31 cellular contexts compared by ENCODE assay signal in the genomic region with DNA sequence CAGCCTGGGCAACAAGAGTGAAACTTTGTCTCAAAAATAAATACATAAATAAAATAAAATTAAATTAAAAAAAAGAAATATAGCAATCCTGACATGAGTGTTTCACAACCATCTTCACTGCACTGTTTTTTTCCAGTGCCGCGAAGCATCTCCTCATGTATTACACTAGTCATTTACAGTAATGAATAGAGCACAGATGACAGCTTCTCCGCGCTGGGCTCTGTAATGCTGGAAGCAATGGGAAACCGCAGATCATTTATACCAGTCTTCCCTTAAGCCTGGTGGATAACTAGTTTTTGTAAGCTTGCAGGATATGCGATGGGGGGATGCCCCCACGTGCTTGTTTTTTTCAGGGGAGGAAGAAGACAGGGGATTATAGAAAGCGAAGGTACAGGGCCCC.
"Had no signal": no experiment of that assay in that cellular context is flagged by ENCODE, and none has a peak within 500 bp of the region (broad histone marks: within the 10 kb centered on the region; RNA-seq: fewer than 3 reads in every experiment).

No MANE protein-coding gene starts in this region.

- H3K27me3 ChIP-seq: body of pancreas, colonic mucosa had no signal

- H3K27ac ChIP-seq: body of pancreas, colonic mucosa, gastrocnemius medialis, WERI-Rb-1 had no signal

- H3K27ac Mint-ChIP-seq: activated B cell treated with CpG ODN at 0.5 μM for 24 hours; activated CD8-positive, alpha-beta T cell treated with anti-CD3 and anti-CD28 coated beads for 36 hours; activated naive CD8-positive, alpha-beta T cell; activated T-helper 17 cell treated with anti-CD3 and anti-CD28 coated beads, Interleukin-2, amount 50 U/mL, for 72 hours; T-cell; T-helper 17 cell; T-helper 2 cell treated with Interferon-gamma antibody and Interleukin-4, amounts not matched to agents 5 μg/mL and 100 μg/mL, for 36 hours had no signal

- H3K4me3 ChIP-seq: body of pancreas, colonic mucosa, gastrocnemius medialis had no signal

- H3K9me3 Mint-ChIP-seq: activated B cell treated with CpG ODN at 0.5 μM for 24 hours; activated CD8-positive, alpha-beta T cell treated with anti-CD3 and anti-CD28 coated beads for 36 hours; activated T-cell treated with anti-CD3 and anti-CD28 coated beads, Interleukin-2, amount 50 U/mL, for 4 hours; activated T-helper 17 cell treated with anti-CD3 and anti-CD28 coated beads, Interleukin-2, amount 50 U/mL, for 72 hours; T-cell; T-helper 2 cell treated with Interferon-gamma antibody and Interleukin-4, amounts not matched to agents 5 μg/mL and 100 μg/mL, for 36 hours had no signal

- H3K36me3 Mint-ChIP-seq: activated naive CD8-positive, alpha-beta T cell; T-cell had no signal

- DNase-seq: activated B cell treated with CpG ODN at 0.5 μM for 24 hours; activated CD4-positive, alpha-beta T cell treated with anti-CD3 and anti-CD28 coated beads for 48 hours; activated CD4-positive, alpha-beta T cell treated with anti-CD3 and anti-CD28 coated beads, Interleukin-2, amount 50 U/mL, for 1 hour; activated CD4-positive, alpha-beta T cell treated with anti-CD3 and anti-CD28 coated beads, Interleukin-2, amount 50 U/mL, for 48 hours; activated CD8-positive, alpha-beta memory T cell treated with anti-CD3 and anti-CD28 coated beads for 24 hours; activated CD8-positive, alpha-beta T cell treated with anti-CD3 and anti-CD28 coated beads for 36 hours; activated effector memory CD4-positive, alpha-beta T cell treated with Interleukin-2 at 50 U/mL for 16 hours; activated gamma-delta T cell treated with Interleukin-2 at 50 U/mL for 16 hours; activated naive CD4-positive, alpha-beta T cell treated with anti-CD3 and anti-CD28 coated beads, Interleukin-2, amount 50 U/mL, for 16 hours; activated naive CD4-positive, alpha-beta T cell treated with Interleukin-2 at 50 U/mL for 16 hours; activated T-cell treated with anti-CD3 and anti-CD28 coated beads, Interleukin-2, amount 50 U/mL, for 4 hours; amygdala; aorta; body of pancreas; central memory CD4-positive, alpha-beta T cell; cerebellar nuclear complex; colonic mucosa; effector CD8-positive, alpha-beta T cell; foreskin fibroblast; gastrocnemius medialis; glutamatergic neuron; SW 1271; T-cell; T-helper 17 cell; T1000; WERI-Rb-1 had no signal

- H3K4me1 Mint-ChIP-seq: activated B cell treated with CpG ODN at 0.5 μM for 24 hours; activated T-helper 17 cell treated with anti-CD3 and anti-CD28 coated beads, Interleukin-2, amount 50 U/mL, for 72 hours; T-cell; T-helper 17 cell had no signal

- H3K9me3 ChIP-seq: body of pancreas, colonic mucosa, gastrocnemius medialis had no signal

- H3K4me3 Mint-ChIP-seq: activated B cell treated with CpG ODN at 0.5 μM for 24 hours; activated CD8-positive, alpha-beta T cell treated with anti-CD3 and anti-CD28 coated beads for 36 hours; activated naive CD8-positive, alpha-beta T cell; activated T-cell treated with anti-CD3 and anti-CD28 coated beads, Interleukin-2, amount 50 U/mL, for 4 hours; activated T-helper 17 cell treated with anti-CD3 and anti-CD28 coated beads, Interleukin-2, amount 50 U/mL, for 72 hours; T-cell; T-helper 17 cell; T-helper 2 cell treated with Interferon-gamma antibody and Interleukin-4, amounts not matched to agents 5 μg/mL and 100 μg/mL, for 36 hours had no signal

- ATAC-seq: activated CD4-positive, CD25-positive, alpha-beta regulatory T cell treated with anti-CD3 and anti-CD28 coated beads, Interleukin-2, amount 50 U/mL, for 24 hours; activated CD8-positive, alpha-beta T cell treated with anti-CD3 and anti-CD28 coated beads for 36 hours; activated T-cell treated with anti-CD3 and anti-CD28 coated beads, Interleukin-2, amount 50 U/mL, for 4 hours; activated T-helper 17 cell treated with anti-CD3 and anti-CD28 coated beads, Interleukin-2, amount 50 U/mL, for 72 hours; body of pancreas; esophagus mucosa; gastrocnemius medialis; T-cell; T-helper 17 cell had no signal

- H3K4me1 ChIP-seq: body of pancreas, colonic mucosa, gastrocnemius medialis had no signal

- H3K36me3 ChIP-seq: colonic mucosa, gastrocnemius medialis, WERI-Rb-1 had no signal
